ENCODE assay signal across 14 cellular contexts in the genomic region with DNA sequence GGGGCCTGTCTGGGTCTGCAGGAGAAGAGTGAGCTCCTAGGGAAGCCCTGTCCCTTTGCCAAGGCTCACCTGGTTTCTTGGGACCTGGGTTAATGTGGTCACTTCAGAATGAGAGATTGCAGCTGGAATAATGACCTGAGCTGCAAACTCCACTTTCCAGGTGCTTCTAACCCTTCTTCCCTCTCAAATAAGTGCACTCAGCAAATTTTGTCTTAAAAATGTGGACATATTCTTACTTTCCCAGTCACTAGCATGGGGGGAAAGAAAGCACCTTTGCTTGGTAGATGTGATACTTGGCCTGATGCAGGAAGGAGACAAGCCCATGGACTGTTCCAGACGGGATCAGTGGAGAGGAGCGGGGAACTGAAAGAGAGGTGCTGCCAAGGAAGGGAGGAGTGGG. TPM values are rescaled to one million over a fixed set of nuclear protein-coding genes. Genes with fewer than 3 reads are reported as not detected.
DNase-seq lines count a peak whose midpoint lies in the region; ATAC-seq and TF ChIP-seq lines count a peak whose summit lies in the region.
"Had no signal": no experiment of that assay in that cellular context is flagged by ENCODE, and none has a peak within 500 bp of the region (broad histone marks: within the 10 kb centered on the region; RNA-seq: fewer than 3 reads in every experiment).

No MANE protein-coding gene starts in this region.

- intact Hi-C loops in thyroid gland (cut with DNase I) = no loop called here

- H3K4me1 Mint-ChIP-seq in nephron = peaks cover 66% of the 10 kb centered on the region
- peaks cover 29% of the 10 kb centered on the region for H3K4me1 Mint-ChIP-seq in activated CD4-positive, alpha-beta T cell treated with anti-CD3 and anti-CD28 coated beads, Interleukin-2, amount 10 ng/mL, durations not matched to agents 7 days and 5 days

- no peaks in the 10 kb centered on the region for H3K9me2 ChIP-seq in MM.1S (replicated peaks; ENCODE audit: insufficient read depth, low read length)

- no peaks in the 10 kb centered on the region for H3K79me2 ChIP-seq in MM.1S (ENCODE audit: low read length)

- no peaks in the 10 kb centered on the region for H3K36me3 Mint-ChIP-seq in nephron (ENCODE audit: low read depth)
- H3K36me3 Mint-ChIP-seq in activated CD4-positive, alpha-beta T cell treated with anti-CD3 and anti-CD28 coated beads, Interleukin-2, amount 10 ng/mL, durations not matched to agents 7 days and 5 days (ENCODE audit: low read depth) = no peaks in the 10 kb centered on the region
- H3K36me3 Mint-ChIP-seq: CD14-positive monocyte; CD8-positive, alpha-beta T cell had no signal

- H3K27ac ChIP-seq in MM.1S (ENCODE audit: low read length) = peak overlapping the region; percentile 60; the same call in 1 of the 2 replicates
- peak overlapping the region; percentile 8; the same call in 1 of the 2 replicates for H3K27ac ChIP-seq in RWPE1
- peak overlapping the region in 2 of 3 donors; percentile 70 to 92 for H3K27ac ChIP-seq in thyroid gland

- H3K4me3 ChIP-seq in MM.1S (ENCODE audit: low read length) (no peak overlapping the region), thyroid gland (replicated peaks in 1 of 3) (no peak overlapping the region)

- H3K36me3 ChIP-seq in MM.1S (replicated peaks; ENCODE audit: insufficient read depth, low read length) (no peaks in the 10 kb centered on the region), thyroid gland (no peaks in the 10 kb centered on the region)

- peak overlapping the region in 2 of 3 experiments; percentile 48 to 89 for H3K27ac Mint-ChIP-seq in nephron
- no peak overlapping the region for H3K27ac Mint-ChIP-seq in activated CD4-positive, alpha-beta T cell treated with anti-CD3 and anti-CD28 coated beads, Interleukin-2, amount 10 ng/mL, durations not matched to agents 7 days and 5 days
- H3K27ac Mint-ChIP-seq: CD8-positive, alpha-beta T cell; HFFc6 had no signal

- H3K4me2 ChIP-seq in MM.1S (ENCODE audit: low read depth, low read length) = peak overlapping the region; percentile 22

- POLR2A ChIA-PET in RWPE1 (lab: Yijun Ruan, JAX; ENCODE audit: low non-redundant PET) = no interaction called here
- POLR2A ChIA-PET in activated CD4-positive, alpha-beta T cell treated with anti-CD3 and anti-CD28 coated beads, Interleukin-2, amount 10 ng/mL, durations not matched to agents 7 days and 5 days (lab: Charles Lee) = no interaction called here

- no peaks in the 10 kb centered on the region for H4K20me1 ChIP-seq in MM.1S (ENCODE audit: insufficient read depth, low read length)

- 92 to 96% methylated on average over 2 of the region's 2 CpGs for WGBS in thyroid gland, 2 donors

- no peaks in the 10 kb centered on the region for H3K27me3 ChIP-seq in MM.1S (replicated peaks; ENCODE audit: insufficient read depth, low read length)
- no peaks in the 10 kb centered on the region for H3K27me3 ChIP-seq in thyroid gland

- no peak for TF ChIP-seq POLR2A in thyroid gland (IDR thresholded peaks at IDR 0.05)

- peaks cover 29% of the 10 kb centered on the region for H3F3A ChIP-seq in MM.1S (ENCODE audit: insufficient read depth, low read length)

- no peaks in the 10 kb centered on the region for H3K9me3 ChIP-seq in MM.1S (replicated peaks; ENCODE audit: insufficient read depth, low read length)
- no peaks in the 10 kb centered on the region for H3K9me3 ChIP-seq in thyroid gland

- 0 out of 2 replicates have a peak overlapping the region, but pooled peaks have one; percentile 16 for H2AFZ ChIP-seq in MM.1S (ENCODE audit: low read length)

- no peak overlapping the region for H3K9ac ChIP-seq in MM.1S (ENCODE audit: low read length)

- peaks cover 4% of the 10 kb centered on the region for H3K27me3 Mint-ChIP-seq in nephron (ENCODE audit: low read depth)
- peaks cover 6% of the 10 kb centered on the region for H3K27me3 Mint-ChIP-seq in activated CD4-positive, alpha-beta T cell treated with anti-CD3 and anti-CD28 coated beads, Interleukin-2, amount 10 ng/mL, durations not matched to agents 7 days and 5 days

- CTCF ChIA-PET in RWPE1 (lab: Yijun Ruan, JAX) = interaction anchor here (0.7 kb wide), 1 partner anchor 327 kb away, joined by 3 read pairs; no protein-coding TSS in a partner anchor
- CTCF ChIA-PET in activated CD4-positive, alpha-beta T cell treated with anti-CD3 and anti-CD28 coated beads, Interleukin-2, amount 10 ng/mL, durations not matched to agents 7 days and 5 days (lab: Charles Lee) = interaction anchor here (0.8 to 1.2 kb wide), 4 partner anchors 10 to 31 kb away, joined by 3 read pairs; no protein-coding TSS in a partner anchor

- H3K4me3 Mint-ChIP-seq in nephron = no peak overlapping the region
- no peak overlapping the region for H3K4me3 Mint-ChIP-seq in activated CD4-positive, alpha-beta T cell treated with anti-CD3 and anti-CD28 coated beads, Interleukin-2, amount 10 ng/mL, durations not matched to agents 7 days and 5 days
- H3K4me3 Mint-ChIP-seq: CD14-positive monocyte; CD8-positive, alpha-beta T cell; HFFc6 had no signal

- ATAC-seq in HG03469 (IDR thresholded peaks at IDR 0.05; ENCODE audit: unreplicated experiment) = no peak
- no peak for ATAC-seq in GM21717 (IDR thresholded peaks at IDR 0.05; ENCODE audit: unreplicated experiment)
- ATAC-seq: CD8-positive, alpha-beta T cell had no signal

- no peaks in the 10 kb centered on the region for H3K9me3 Mint-ChIP-seq in nephron
- H3K9me3 Mint-ChIP-seq in activated CD4-positive, alpha-beta T cell treated with anti-CD3 and anti-CD28 coated beads, Interleukin-2, amount 10 ng/mL, durations not matched to agents 7 days and 5 days = no peaks in the 10 kb centered on the region
- H3K9me3 Mint-ChIP-seq: CD14-positive monocyte; CD8-positive, alpha-beta T cell; HFFc6 had no signal

- H3K4me1 ChIP-seq in MM.1S (ENCODE audit: low read length) (peaks cover 41% of the 10 kb centered on the region), thyroid gland (peaks cover 13 to 29% of the 10 kb centered on the region in 2 donors)

- DNase-seq in MM.1S (no peak), RWPE1 (ENCODE audit: low spot score) (no peak), thyroid gland (no peak)
- no peak for DNase-seq in activated CD4-positive, alpha-beta T cell treated with anti-CD3 and anti-CD28 coated beads, Interleukin-2, amount 10 ng/mL, durations not matched to agents 7 days and 5 days
- DNase-seq: CD8-positive, alpha-beta T cell; COR-L47; DMS53; GF-D8; HCEC 1CT; HFFc6 had no signal

- TF ChIP-seq CTCF in MM.1S (IDR thresholded peaks at IDR 0.05; ENCODE audit: low read length) (no peak), RWPE1 (conservative IDR thresholded peaks at IDR 0.05; ENCODE audit: low read depth) (no peak), nephron (IDR thresholded peaks at IDR 0.05; ENCODE audit: unreplicated experiment in 3 of 3) (no peak), thyroid gland (IDR thresholded peaks at IDR 0.05) (no peak)

RNA-seq across cellular contexts. Expression of a gene that starts 38.9 kb away (rescaled TPM):
- total RNA-seq in thyroid gland = 10 to 100 TPM; 14.7 to 35.9 (median 24.2) TPM
- total RNA-seq in activated CD4-positive, alpha-beta T cell treated with anti-CD3 and anti-CD28 coated beads, Interleukin-2, amount 10 ng/mL, durations not matched to agents 7 days and 5 days = 10 to 100 TPM; 21.7 to 22.2 TPM
- total RNA-seq: CD8-positive, alpha-beta T cell had no signal

RNA-seq across cellular contexts. Expression of a gene that starts 41.0 kb away (rescaled TPM):
- under 1 TPM in 2 of 4 donors, not detected in 2; 0.40 to 0.78 TPM for total RNA-seq in thyroid gland
- total RNA-seq in activated CD4-positive, alpha-beta T cell treated with anti-CD3 and anti-CD28 coated beads, Interleukin-2, amount 10 ng/mL, durations not matched to agents 7 days and 5 days = under 1 TPM; 0.54 to 0.55 TPM
- total RNA-seq: CD8-positive, alpha-beta T cell had no signal

Comparison
In these comparisons a context has a peak if more than half of its experiments do, and no peak if none do; other contexts are left out.
1. H3K27ac ChIP-seq: peak in every context shown above with its lines; median percentile 81 in thyroid gland; 60 in MM.1S; 8 in RWPE1.